9 cellular contexts compared by ENCODE assay signal in the genomic region with DNA sequence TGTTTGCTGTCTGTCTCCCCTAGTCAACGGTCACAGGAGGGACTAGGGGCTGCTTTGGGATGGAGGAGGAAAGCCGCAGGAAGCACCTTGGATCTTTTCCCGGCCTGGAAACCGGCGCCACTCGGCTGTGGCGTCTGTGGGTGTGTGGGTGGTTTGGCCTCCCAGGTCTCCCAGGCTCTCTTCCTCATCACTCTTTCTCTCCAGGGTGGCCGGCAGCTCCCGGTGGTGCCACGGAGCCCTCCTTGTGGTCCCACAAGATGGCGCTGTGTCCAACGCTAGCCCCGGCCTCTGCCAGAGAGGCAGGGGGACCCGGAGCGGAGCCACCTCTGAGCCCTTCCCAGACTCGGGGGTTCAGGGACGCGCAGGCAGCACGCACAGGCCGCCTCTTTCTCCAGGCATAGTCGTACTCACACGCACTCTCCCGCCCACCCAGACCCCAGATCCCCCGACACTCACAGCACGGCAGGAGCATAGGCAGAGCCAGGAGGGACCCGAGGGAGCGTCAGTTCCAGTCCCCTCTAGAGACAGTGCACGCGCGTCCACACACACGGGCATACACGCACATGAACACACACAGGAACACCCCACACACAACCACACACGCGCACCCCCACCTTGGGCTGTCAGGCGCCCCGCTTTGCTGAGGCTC. TPM values are rescaled to one million over a fixed set of nuclear protein-coding genes. Genes with fewer than 3 reads are reported as not detected.
A peak's percentile ranks its signal among the peaks of the same experiment; 100 is the strongest.
DNase-seq lines count a peak whose midpoint lies in the region; ATAC-seq, FAIRE-seq and TF ChIP-seq lines count a peak whose summit lies in the region.
"Had no signal": no experiment of that assay in that cellular context is flagged by ENCODE, and none has a peak within 500 bp of the region (broad histone marks: within the 10 kb centered on the region; RNA-seq: fewer than 3 reads in every experiment).

No MANE protein-coding gene starts in this region.

- peak overlapping the region; percentile 25 for H3K4me3 ChIP-seq in Jurkat, Clone E6-1 (ENCODE audit: low read length)
- H3K4me3 ChIP-seq in pancreas (peak overlapping the region in 2 of 4 donors; percentile 10 to 33), thymus (ENCODE audit: low read length) (peak overlapping the region; percentile 25)

- H3K4me1 Mint-ChIP-seq in activated naive CD4-positive, alpha-beta T cell treated with anti-CD3 and anti-CD28 coated beads for 36 hours (ENCODE audit: low read depth): peaks cover 8% of the 10 kb centered on the region

- peak overlapping the region; percentile 5 for H3K4me3 Mint-ChIP-seq in activated naive CD4-positive, alpha-beta T cell treated with anti-CD3 and anti-CD28 coated beads for 36 hours

- H3K9me3 Mint-ChIP-seq in activated naive CD4-positive, alpha-beta T cell treated with anti-CD3 and anti-CD28 coated beads for 36 hours: no peaks in the 10 kb centered on the region

- no peaks in the 10 kb centered on the region for H3K27me3 ChIP-seq in pancreas
- no peaks in the 10 kb centered on the region for H3K27me3 ChIP-seq in thymus (ENCODE audit: control insufficient read depth, insufficient read depth)

- H3K9me3 ChIP-seq in pancreas (no peaks in the 10 kb centered on the region), thymus (ENCODE audit: control insufficient read depth) (peaks cover 1% of the 10 kb centered on the region)

- TF ChIP-seq CTCF in pancreas (IDR thresholded peaks at IDR 0.05): peak; percentile 62 to 83 (median 67)

- no peaks in the 10 kb centered on the region for H3K27me3 Mint-ChIP-seq in activated naive CD4-positive, alpha-beta T cell treated with anti-CD3 and anti-CD28 coated beads for 36 hours (ENCODE audit: low read depth)

- FAIRE-seq in pancreas (lab: Jason Lieb, UNC): no peak
- FAIRE-seq: colon had no signal

- H3K36me3 ChIP-seq in pancreas: no peaks in the 10 kb centered on the region
- no peaks in the 10 kb centered on the region for H3K36me3 ChIP-seq in thymus (ENCODE audit: control insufficient read depth, insufficient read depth)

- ATAC-seq in pancreas (peak; percentile 55 to 88 (median 78)), HG02678 (IDR thresholded peaks at IDR 0.05; ENCODE audit: unreplicated experiment) (no peak)

- H3K4me1 ChIP-seq in pancreas (peaks cover 4 to 33% (median 11%) of the 10 kb centered on the region in 3 donors), thymus (ENCODE audit: control insufficient read depth, insufficient read depth, low read length) (no peaks in the 10 kb centered on the region)

- peak; percentile 33 for DNase-seq in DMS 273 treated with DMSO at 0.1 percent for 48 hours (lab: John Stamatoyannopoulos, UW)
- DNase-seq in Jurkat, Clone E6-1 (ENCODE audit: low read depth, low spot score): peak; percentile 25
- DNase-seq in SK-N-DZ (ENCODE audit: low spot score): peak; percentile 75
- DNase-seq in activated naive CD4-positive, alpha-beta T cell treated with anti-CD3 and anti-CD28 coated beads for 36 hours: peak; percentile 81
- peak; percentile 94 for DNase-seq in glomerular visceral epithelial cell (ENCODE audit: extremely low spot score)
- peak; percentile 76 to 94 (median 85) for DNase-seq in pancreas

- CTCF ChIA-PET in activated naive CD4-positive, alpha-beta T cell treated with anti-CD3 and anti-CD28 coated beads for 36 hours (lab: Charles Lee): interaction anchor here (0.6 to 1.7 kb wide), 4 partner anchors 162 to 381 kb away, joined by 3 to 5 read pairs (median 4); no protein-coding TSS in a partner anchor

- 10 to 11% methylated on average over 27 to 36 of the region's 36 CpGs for WGBS in pancreas, 2 donors
- 7% methylated on average over 36 of the region's 36 CpGs for WGBS in thymus

- no peak overlapping the region for H3K27ac Mint-ChIP-seq in activated naive CD4-positive, alpha-beta T cell treated with anti-CD3 and anti-CD28 coated beads for 36 hours

- peak overlapping the region in 2 of 4 donors; percentile 39 to 44 for H3K27ac ChIP-seq in pancreas
- H3K27ac ChIP-seq in thymus (ENCODE audit: low read depth): no peak overlapping the region

- intact Hi-C loops in activated naive CD4-positive, alpha-beta T cell treated with anti-CD3 and anti-CD28 coated beads for 36 hours (cut with micrococcal nuclease): loop anchor here (1.0 to 10.0 kb wide), 3 partner anchors 79 to 673 kb away; a partner anchor contains a TSS
- intact Hi-C loops in pancreas (cut with DNase I): loop anchor here in 1 of 3 donors (5.0 to 10.0 kb wide), 2 partner anchors 283 to 371 kb away; a partner anchor contains a TSS

- H3K36me3 Mint-ChIP-seq in activated naive CD4-positive, alpha-beta T cell treated with anti-CD3 and anti-CD28 coated beads for 36 hours (ENCODE audit: low read depth): no peaks in the 10 kb centered on the region

RNA-seq across cellular contexts. Expression of a gene that starts 31.2 kb away (rescaled TPM):
- not detected for polyA plus RNA-seq in Jurkat, Clone E6-1 (2012; ENCODE audit: insufficient read depth, insufficient read length)
- polyA plus RNA-seq in SK-N-DZ (2014; cell fraction: cytosol; rRNA removed): not detected in 2 replicates
- not detected in 2 replicates for polyA plus RNA-seq in SK-N-DZ (2014; cell fraction: nucleus; rRNA removed)
- not detected for total RNA-seq in activated naive CD4-positive, alpha-beta T cell treated with anti-CD3 and anti-CD28 coated beads for 36 hours
- under 1 TPM in 1 of 6 donors, not detected in 5; 0.08 TPM for total RNA-seq in pancreas
- polyA plus RNA-seq in pancreas (not detected), thymus (not detected)

Comparison
In these comparisons a context has a peak if more than half of its experiments do, and no peak if none do; other contexts are left out.
1. DNase-seq: peak in every context shown above with its lines; median percentile 94 in glomerular visceral epithelial cell; 85 in pancreas; 81 in activated naive CD4-positive, alpha-beta T cell treated with anti-CD3 and anti-CD28 coated beads for 36 hours; 75 in SK-N-DZ; 33 in DMS 273 treated with DMSO at 0.1 percent for 48 hours; 25 in Jurkat, Clone E6-1.